Comparison of ENCODE assay signal across 8 cellular contexts in the genomic region with DNA sequence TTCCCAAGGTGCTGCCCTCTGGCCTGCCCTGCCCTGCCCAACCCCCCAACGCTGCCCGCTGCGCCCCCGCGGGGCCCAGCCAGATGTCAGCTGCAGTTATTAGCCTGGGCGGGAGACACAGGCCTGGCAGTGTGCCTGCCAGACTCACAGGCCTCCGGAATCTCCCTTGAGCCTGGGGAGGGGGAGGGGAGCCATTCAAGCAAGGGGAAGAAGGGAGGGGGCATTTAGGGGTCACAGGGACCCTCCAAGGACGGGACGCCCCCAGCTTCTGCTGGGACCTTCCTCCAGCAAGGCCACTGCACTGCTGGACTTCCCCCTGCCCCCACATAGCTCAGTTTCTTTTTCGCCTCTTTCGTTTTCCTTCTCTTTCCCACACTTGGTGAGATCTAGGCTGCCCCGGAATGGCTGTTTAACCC. TPM values are rescaled to one million over a fixed set of nuclear protein-coding genes. Genes with fewer than 3 reads are reported as not detected.
DNase-seq lines count a peak whose midpoint lies in the region; ATAC-seq and TF ChIP-seq lines count a peak whose summit lies in the region.

No MANE protein-coding gene starts in this region.

- H3K36me3 ChIP-seq in neuron (ENCODE audit: insufficient read depth, low read length), result no peaks in the 10 kb centered on the region

- H3K27ac Mint-ChIP-seq in activated CD4-positive, alpha-beta T cell treated with anti-CD3 and anti-CD28 coated beads, Interleukin-2, amount 10 ng/mL, durations not matched to agents 7 days and 5 days, result peak overlapping the region; percentile 95

- POLR2A ChIA-PET in activated CD4-positive, alpha-beta T cell treated with anti-CD3 and anti-CD28 coated beads, Interleukin-2, amount 10 ng/mL, durations not matched to agents 7 days and 5 days (lab: Charles Lee), result interaction anchor here (0.6 to 1.0 kb wide), 2 partner anchors 11 to 107 kb away, joined by 3 to 7 read pairs; partner anchors contain the start of gene DHPS

- peaks cover 10% of the 10 kb centered on the region for H3K36me3 Mint-ChIP-seq in activated CD4-positive, alpha-beta T cell treated with anti-CD3 and anti-CD28 coated beads, Interleukin-2, amount 10 ng/mL, durations not matched to agents 7 days and 5 days (ENCODE audit: low read depth)

- ATAC-seq in HG03045 (IDR thresholded peaks at IDR 0.05; ENCODE audit: unreplicated experiment), result no peak

- CTCF ChIA-PET in activated CD4-positive, alpha-beta T cell treated with anti-CD3 and anti-CD28 coated beads, Interleukin-2, amount 10 ng/mL, durations not matched to agents 7 days and 5 days (lab: Charles Lee), result interaction anchor here (0.8 to 2.6 kb wide), 4 partner anchors 8 to 1820 kb away, joined by 3 to 22 read pairs (median 4); no protein-coding TSS in a partner anchor

- no peaks in the 10 kb centered on the region for H3K27me3 Mint-ChIP-seq in activated CD4-positive, alpha-beta T cell treated with anti-CD3 and anti-CD28 coated beads, Interleukin-2, amount 10 ng/mL, durations not matched to agents 7 days and 5 days

- no peak for DNase-seq in activated CD4-positive, alpha-beta T cell treated with anti-CD3 and anti-CD28 coated beads, Interleukin-2, amount 10 ng/mL, durations not matched to agents 7 days and 5 days
- DNase-seq in activated CD4-positive, alpha-beta T cell treated with anti-CD3 and anti-CD28 coated beads for 1 hour, result no peak
- DNase-seq in NCI-H1417 treated with DMSO at 0.1 percent for 48 hours (lab: John Stamatoyannopoulos, UW) (peak; percentile 35), foreskin fibroblast (peak; percentile 66 to 87), SKM-1 (lab: John Stamatoyannopoulos, UW; ENCODE audit: unreplicated experiment) (no peak)
- peak; percentile 64 to 68 for DNase-seq in activated T-cell treated with anti-CD3 and anti-CD28 coated beads, Interleukin-2, amount 50 U/mL, for 48 hours

- H3K4me1 Mint-ChIP-seq in activated CD4-positive, alpha-beta T cell treated with anti-CD3 and anti-CD28 coated beads, Interleukin-2, amount 10 ng/mL, durations not matched to agents 7 days and 5 days, result peaks cover 29% of the 10 kb centered on the region

- H3K4me3 ChIP-seq in foreskin fibroblast (ENCODE audit: low read depth in 1 of 2, low read length in 2 of 2) (peak overlapping the region; percentile 40 to 57), neuron (ENCODE audit: low read length) (peak overlapping the region; percentile 29)

- no peaks in the 10 kb centered on the region for H3K27me3 ChIP-seq in neuron (ENCODE audit: insufficient read depth, low read length)

- no peak overlapping the region for H2AFZ ChIP-seq in neuron (ENCODE audit: low read depth, low read length)

- peaks cover 56% of the 10 kb centered on the region for H3K4me1 ChIP-seq in neuron (ENCODE audit: insufficient read depth, low read length)

- no peaks in the 10 kb centered on the region for H3K9me3 ChIP-seq in neuron (ENCODE audit: low read length)

- peak overlapping the region; percentile 84 for H3K4me3 Mint-ChIP-seq in activated CD4-positive, alpha-beta T cell treated with anti-CD3 and anti-CD28 coated beads, Interleukin-2, amount 10 ng/mL, durations not matched to agents 7 days and 5 days

- H3K9me3 Mint-ChIP-seq in activated CD4-positive, alpha-beta T cell treated with anti-CD3 and anti-CD28 coated beads, Interleukin-2, amount 10 ng/mL, durations not matched to agents 7 days and 5 days, result no peaks in the 10 kb centered on the region

- no peak for TF ChIP-seq CTCF in foreskin fibroblast (IDR thresholded peaks at IDR 0.05; ENCODE audit: low read depth, low read length)

RNA-seq across cellular contexts. Expression of gene JUNB, which starts 2.6 kb away (rescaled TPM):
- 10 to 100 TPM; 66.7 to 78.4 TPM for total RNA-seq in activated CD4-positive, alpha-beta T cell treated with anti-CD3 and anti-CD28 coated beads, Interleukin-2, amount 10 ng/mL, durations not matched to agents 7 days and 5 days

RNA-seq across cellular contexts. Expression of gene PRDX2, which starts 12.9 kb away (rescaled TPM):
- 100 to 1,000 TPM; 274 to 288 TPM for total RNA-seq in activated CD4-positive, alpha-beta T cell treated with anti-CD3 and anti-CD28 coated beads, Interleukin-2, amount 10 ng/mL, durations not matched to agents 7 days and 5 days

RNA-seq across cellular contexts. Expression of gene THSD8, which starts 13.2 kb away (rescaled TPM):
- 10 to 100 TPM; 27.0 to 31.1 TPM for total RNA-seq in activated CD4-positive, alpha-beta T cell treated with anti-CD3 and anti-CD28 coated beads, Interleukin-2, amount 10 ng/mL, durations not matched to agents 7 days and 5 days

RNA-seq across cellular contexts. Expression of gene HOOK2, which starts 13.3 kb away (rescaled TPM):
- 10 to 100 TPM; 13.9 to 14.0 TPM for total RNA-seq in activated CD4-positive, alpha-beta T cell treated with anti-CD3 and anti-CD28 coated beads, Interleukin-2, amount 10 ng/mL, durations not matched to agents 7 days and 5 days

RNA-seq across cellular contexts. Expression of gene RNASEH2A, which starts 17.7 kb away (rescaled TPM):
- 10 to 100 TPM; 34.9 to 39.3 TPM for total RNA-seq in activated CD4-positive, alpha-beta T cell treated with anti-CD3 and anti-CD28 coated beads, Interleukin-2, amount 10 ng/mL, durations not matched to agents 7 days and 5 days

Comparison
In these comparisons a context has a peak if more than half of its experiments do, and no peak if none do; other contexts are left out.
1. DNase-seq: peak in NCI-H1417 treated with DMSO at 0.1 percent for 48 hours (single experiment), activated T-cell treated with anti-CD3 and anti-CD28 coated beads, Interleukin-2, amount 50 U/mL, for 48 hours (2 of 2) and foreskin fibroblast (2 of 2); none in activated CD4-positive, alpha-beta T cell treated with anti-CD3 and anti-CD28 coated beads, Interleukin-2, amount 10 ng/mL, durations not matched to agents 7 days and 5 days (single experiment), activated CD4-positive, alpha-beta T cell treated with anti-CD3 and anti-CD28 coated beads for 1 hour (single experiment) and SKM-1 (single experiment).